8 cellular contexts compared by ENCODE assay signal in the genomic region with DNA sequence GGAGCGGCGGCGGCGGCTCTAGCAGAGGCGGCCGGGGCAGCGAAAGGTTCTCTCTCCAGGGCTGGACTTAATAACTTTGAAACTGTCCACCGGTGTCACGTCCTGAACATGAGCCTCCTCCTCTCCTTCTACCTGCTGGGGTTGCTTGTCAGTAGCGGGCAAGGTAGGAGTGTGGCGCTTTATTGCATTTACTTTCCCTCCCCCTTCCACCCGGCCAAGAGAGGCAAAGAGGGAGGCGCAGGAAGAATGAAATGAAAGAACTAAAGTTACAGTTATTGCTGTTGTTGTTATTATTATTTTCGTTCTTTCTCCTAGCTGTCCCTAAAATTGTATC. TPM values are rescaled to one million over a fixed set of nuclear protein-coding genes. Genes with fewer than 3 reads are reported as not detected.
A peak's percentile ranks its signal among the peaks of the same experiment; 100 is the strongest.
DNase-seq lines count a peak whose midpoint lies in the region; ATAC-seq and TF ChIP-seq lines count a peak whose summit lies in the region.

No MANE protein-coding gene starts in this region.

- ATAC-seq in GM21825 (IDR thresholded peaks at IDR 0.05; ENCODE audit: unreplicated experiment) (peak; percentile 17), GM21786 (IDR thresholded peaks at IDR 0.05; ENCODE audit: unreplicated experiment) (no peak), GM19351 (IDR thresholded peaks at IDR 0.05; ENCODE audit: unreplicated experiment) (no peak)

- H3K27me3 ChIP-seq in Peyer's patch, result no peaks in the 10 kb centered on the region
- no peaks in the 10 kb centered on the region for H3K27me3 ChIP-seq in sigmoid colon

- 0 to 2% methylated on average over 14 of the region's 14 CpGs for WGBS in sigmoid colon, 2 donors

- H3K27ac ChIP-seq in Peyer's patch (no peak overlapping the region), sigmoid colon (peak overlapping the region in 3 of 4 donors; percentile 43 to 53 (median 43))

- peak overlapping the region; percentile 27 to 51 (median 42) for H3K4me3 ChIP-seq in Peyer's patch
- peak overlapping the region; percentile 77 to 82 for H3K4me3 ChIP-seq in foreskin fibroblast (ENCODE audit: low read depth in 1 of 2, low read length in 2 of 2)
- H3K4me3 ChIP-seq in sigmoid colon, result peak overlapping the region; percentile 43 to 61 (median 54)

- no peak for TF ChIP-seq EP300 in sigmoid colon (IDR thresholded peaks at IDR 0.05)

- TF ChIP-seq POLR2A in Peyer's patch (IDR thresholded peaks at IDR 0.05) (no peak), sigmoid colon (IDR thresholded peaks at IDR 0.05) (no peak)

- no peaks in the 10 kb centered on the region for H3K9me3 ChIP-seq in Peyer's patch
- no peaks in the 10 kb centered on the region for H3K9me3 ChIP-seq in sigmoid colon

- POLR2A ChIA-PET in GM10248 (lab: Yijun Ruan, JAX), result no interaction called here

- H3K36me3 ChIP-seq in Peyer's patch (no peaks in the 10 kb centered on the region), sigmoid colon (no peaks in the 10 kb centered on the region)

- H3K4me1 ChIP-seq in Peyer's patch, result no peaks in the 10 kb centered on the region
- peaks cover 0 to 19% (median 10%) of the 10 kb centered on the region in 4 donors for H3K4me1 ChIP-seq in sigmoid colon

- CTCF ChIA-PET in GM10248 (lab: Yijun Ruan, JAX), result no interaction called here

- TF ChIP-seq CTCF in Peyer's patch (IDR thresholded peaks at IDR 0.05) (no peak), foreskin fibroblast (IDR thresholded peaks at IDR 0.05; ENCODE audit: low read depth, low read length) (no peak), sigmoid colon (IDR thresholded peaks at IDR 0.05) (no peak), GM10248 (IDR thresholded peaks at IDR 0.05; ENCODE audit: control extremely low read depth, extremely low read depth, low read depth, missing control alignments) (no peak)

- DNase-seq in Peyer's patch, result no peak
- DNase-seq in foreskin fibroblast, result no peak
- no peak for DNase-seq in sigmoid colon
- DNase-seq in DMS 273 (lab: John Stamatoyannopoulos, UW; ENCODE audit: unreplicated experiment), result no peak
- DNase-seq in GM10248 (ENCODE audit: extremely low spot score), result no peak

- intact Hi-C loops in sigmoid colon (cut with DNase I), result loop anchor here (2.0 to 10.0 kb wide), 4 partner anchors 166 to 1796 kb away; no protein-coding TSS in a partner anchor

RNA-seq across cellular contexts. Expression of a gene that starts 0.2 kb away (rescaled TPM):
- total RNA-seq in Peyer's patch (1 to 10 TPM in 1 of 4 donors, under 1 TPM in 3; 0.13 to 5.8 (median 0.60) TPM), sigmoid colon (10 to 100 TPM in 1 of 4 donors, 1 to 10 TPM in 3; 5.3 to 17.1 (median 8.4) TPM)
- polyA plus RNA-seq in sigmoid colon, result 1 to 10 TPM in 1 of 3 donors, under 1 TPM in 1, not detected in 1; under 0.01 to 1.8 TPM

Comparison
In these comparisons a context has a peak if more than half of its experiments do, and no peak if none do; other contexts are left out.
1. H3K27ac ChIP-seq: peak in sigmoid colon (3 of 4); none in Peyer's patch (0 of 4).
2. Peak in every context shown above with its lines, with median percentiles within 50 percentile points of each other: H3K4me3 ChIP-seq.